Comparison of ENCODE assay signal across 8 cellular contexts in genomic region chr19:39891660-39892505, GRCh38. TPM values are rescaled to one million over a fixed set of nuclear protein-coding genes. Genes with fewer than 3 reads are reported as not detected.
A peak's percentile ranks its signal among the peaks of the same experiment; 100 is the strongest.
DNase-seq lines count a peak whose midpoint lies in the region; ATAC-seq, FAIRE-seq and TF ChIP-seq lines count a peak whose summit lies in the region.
"Not testable (repeated sequence)": the region's sequence is repeated elsewhere in the genome, so short reads cannot be mapped to it uniquely, and the experiment has no call there.

No MANE protein-coding gene starts in this region.

- not testable (repeated sequence) for TF ChIP-seq RAD21 in HepG2 (CRISPR knock-in tag; IDR thresholded peaks at IDR 0.05)

- not testable (repeated sequence) for H3K4me3 ChIP-seq in CD8-positive, alpha-beta T cell (ENCODE audit: low read depth, low read length); heart right ventricle; HepG2 (replicated peaks in 1 of 3; ENCODE audit: insufficient read depth in 1 of 3, low read depth in 2 of 3, low read length in 3 of 3); neural progenitor cell
- H3K4me3 ChIP-seq in Panc1 (ENCODE audit: low read depth in 2 of 2, low read length in 2 of 2) = peak overlapping the region; percentile 0 to 4; a peak in 3 of 4 replicates

- DNase-seq in CD8-positive, alpha-beta T cell; Panc1 (ENCODE audit: low read depth, low spot score); HepG2 (ENCODE audit: low spot score): not testable (repeated sequence)
- DNase-seq in activated effector memory CD4-positive, alpha-beta T cell treated with anti-CD3 and anti-CD28 coated beads, Interleukin-2, amount 50 U/mL, for 16 hours = peak; percentile 63
- DNase-seq in dermis blood vessel endothelial cell (peak; percentile 59), heart right ventricle (peak in 1 of 2 donors; percentile 27), neural progenitor cell (ENCODE audit: low spot score) (peak; percentile 24)
- peak; percentile 18 for DNase-seq in stimulated activated CD4-positive, alpha-beta T cell treated with anti-CD3 and anti-CD28 coated beads, Interleukin-4, amount 100 ng/mL, for 1 hour

- H3K4me2 ChIP-seq in HepG2 (ENCODE audit: low read depth, low read length); neural progenitor cell: not testable (repeated sequence)

- not testable (repeated sequence) for ATAC-seq in CD8-positive, alpha-beta T cell; HepG2
- ATAC-seq in Panc1 (peak; percentile 39), heart right ventricle (peak in 6 of 8 donors; percentile 14 to 39 (median 22))

- not testable (repeated sequence) for FAIRE-seq in HepG2 (lab: Jason Lieb, UNC)

- not testable (repeated sequence) for H3K27ac ChIP-seq in CD8-positive, alpha-beta T cell (ENCODE audit: low read depth, low read length); Panc1 (ENCODE audit: low read length); heart right ventricle; HepG2 (ENCODE audit: extremely low read length, insufficient read depth, low read length); neural progenitor cell

- 30 to 40% methylated on average over 64 of the region's 64 CpGs for WGBS in heart right ventricle, 2 donors
- 98% methylated on average over 64 of the region's 64 CpGs for WGBS in HepG2 (ENCODE audit: low lambda C conversion rate)

- H3K36me3 ChIP-seq in CD8-positive, alpha-beta T cell (ENCODE audit: insufficient read depth, low read length) = peaks cover 11% of the 10 kb centered on the region
- not testable (repeated sequence) for H3K36me3 ChIP-seq in Panc1 (ENCODE audit: control insufficient read depth, insufficient read depth, low read length); heart right ventricle; HepG2 (replicated peaks in 1 of 2; ENCODE audit: control insufficient read depth in 1 of 2, insufficient read depth in 2 of 2, low read length in 2 of 2); neural progenitor cell

- TF ChIP-seq POLR2A in HepG2 (IDR thresholded peaks at IDR 0.05; ENCODE audit: insufficient read depth in 1 of 2, low read depth in 2 of 2, low read length in 2 of 2) = not testable (repeated sequence)

- peaks cover 11% of the 10 kb centered on the region for H3K4me1 Mint-ChIP-seq in CD8-positive, alpha-beta T cell (ENCODE audit: low read depth)
- not testable (repeated sequence) for H3K4me1 Mint-ChIP-seq in neural progenitor cell

- POLR2A ChIA-PET in CD8-positive, alpha-beta T cell (lab: Charles Lee) = not testable (repeated sequence)
- POLR2A ChIA-PET in Panc1 (lab: Charles Lee) = interaction anchor here (0.6 kb wide), 2 partner anchors 447 to 802 kb away, joined by 4 read pairs; partner anchors contain the start of gene SUPT5H
- POLR2A ChIA-PET in HepG2 (lab: Yijun Ruan, JAX) = interaction anchor here (1.9 kb wide), 1 partner anchor 79 kb away, joined by 6 read pairs; the partner anchor contains the start of gene PSMC4

- H3K9me3 Mint-ChIP-seq in CD8-positive, alpha-beta T cell; neural progenitor cell: not testable (repeated sequence)

- not testable (repeated sequence) for H3K9ac ChIP-seq in HepG2 (ENCODE audit: insufficient read depth, low read depth, low read length); neural progenitor cell

- not testable (repeated sequence) for H3K79me2 ChIP-seq in HepG2 (ENCODE audit: insufficient read depth, low read length); neural progenitor cell (ENCODE audit: low read depth)

- H3K27me3 ChIP-seq in CD8-positive, alpha-beta T cell (ENCODE audit: insufficient read depth, low read length); Panc1 (ENCODE audit: control insufficient read depth, insufficient read depth, low read length); HepG2 (ENCODE audit: control insufficient read depth in 1 of 2, insufficient read depth in 2 of 2, low read length in 2 of 2); neural progenitor cell: not testable (repeated sequence)
- peaks cover 0 to 34% (median 23%) of the 10 kb centered on the region in 7 donors for H3K27me3 ChIP-seq in heart right ventricle

- peak overlapping the region; percentile 78 for H3K27ac Mint-ChIP-seq in CD8-positive, alpha-beta T cell
- peak overlapping the region; percentile 62 for H3K27ac Mint-ChIP-seq in neural progenitor cell

- in situ Hi-C loops in Panc1 (cut with HindIII; ENCODE audit: low pct_unique_long_range_greater_than_20kb, low sequenced_read_pairs) = not testable (repeated sequence)
- in situ Hi-C loops in HepG2 (cut with HindIII; ENCODE audit: extremely low pct_ligation_motif_present, low pct_unique_long_range_greater_than_20kb) = loop anchor here (5.0 kb wide), 1 partner anchor 80 kb away; the partner anchor contains the start of gene PSMC4

- H4K20me1 ChIP-seq in HepG2 (ENCODE audit: insufficient read depth, low read length); neural progenitor cell (ENCODE audit: low read depth): not testable (repeated sequence)

- TF ChIP-seq CTCF in CD8-positive, alpha-beta T cell (IDR thresholded peaks at IDR 0.05); Panc1 (IDR thresholded peaks at IDR 0.05); heart right ventricle (IDR thresholded peaks at IDR 0.05); HepG2 (CRISPR knock-in tag; IDR thresholded peaks at IDR 0.05); neural progenitor cell (IDR thresholded peaks at IDR 0.05): not testable (repeated sequence)

- TF ChIP-seq EP300 in HepG2 (IDR thresholded peaks at IDR 0.05; ENCODE audit: low read depth in 2 of 2, low read length in 2 of 2); HepG2 (CRISPR knock-in tag; IDR thresholded peaks at IDR 0.05; ENCODE audit: borderline replicate concordance): not testable (repeated sequence)

- intact Hi-C loops in CD8-positive, alpha-beta T cell (cut with DNase I, micrococcal nuclease) = loop anchor here (5.0 kb wide), 1 partner anchor 80 kb away; the partner anchor contains the start of gene PSMC4 (in 2 of the 2)
- intact Hi-C loops in Panc1 (cut with micrococcal nuclease; ENCODE audit: unreplicated experiment) = loop anchor here (10.0 kb wide), 1 partner anchor 243 kb away; no protein-coding TSS in a partner anchor
- intact Hi-C loops in heart right ventricle (cut with DNase I); HepG2 (cut with micrococcal nuclease; ENCODE audit: unreplicated experiment): not testable (repeated sequence)

- peaks cover 43% of the 10 kb centered on the region for H3K36me3 Mint-ChIP-seq in CD8-positive, alpha-beta T cell
- not testable (repeated sequence) for H3K36me3 Mint-ChIP-seq in neural progenitor cell

- CTCF ChIA-PET in CD8-positive, alpha-beta T cell (lab: Charles Lee) = interaction anchor here (0.8 kb wide), 1 partner anchor 99 kb away, joined by 3 read pairs; no protein-coding TSS in a partner anchor
- CTCF ChIA-PET in Panc1 (lab: Charles Lee) = interaction anchor here (0.6 to 4.9 kb wide), 6 partner anchors 11 to 99 kb away, joined by 3 to 37 read pairs (median 4); partner anchors contain the start of gene PSMC4
- CTCF ChIA-PET in HepG2 (lab: Yijun Ruan, JAX; ENCODE audit: low intra/inter-chr PET ratio, low total read pairs) = not testable (repeated sequence)

- H3F3A ChIP-seq in neural progenitor cell (ENCODE audit: low read depth) = not testable (repeated sequence)

- H3K27me3 Mint-ChIP-seq in CD8-positive, alpha-beta T cell (ENCODE audit: low read depth); neural progenitor cell (ENCODE audit: insufficient read depth, low read depth): not testable (repeated sequence)

- not testable (repeated sequence) for H3K4me3 Mint-ChIP-seq in CD8-positive, alpha-beta T cell; neural progenitor cell

- H2AFZ ChIP-seq in HepG2 (ENCODE audit: low read length); neural progenitor cell (replicated peaks): not testable (repeated sequence)

- H3K4me1 ChIP-seq in CD8-positive, alpha-beta T cell (ENCODE audit: insufficient read depth, low read length); Panc1 (ENCODE audit: control insufficient read depth, insufficient read depth, low read length); heart right ventricle; neural progenitor cell: not testable (repeated sequence)
- H3K4me1 ChIP-seq in HepG2 (ENCODE audit: insufficient read depth, low read length) = peaks cover 16% of the 10 kb centered on the region

- not testable (repeated sequence) for H3K9me3 ChIP-seq in CD8-positive, alpha-beta T cell (ENCODE audit: low read length); Panc1 (ENCODE audit: control insufficient read depth, insufficient read depth, low read depth, low read length); heart right ventricle; HepG2 (ENCODE audit: low read length); neural progenitor cell (ENCODE audit: low read depth)

- not testable (repeated sequence) for BruUV-seq in Panc1 (replicated peaks; lab: Mats Ljungman, UMichigan); HepG2 (replicated peaks; lab: Mats Ljungman, UMichigan)

RNA-seq across cellular contexts. Expression of gene FCGBP, which starts 42.6 kb away (rescaled TPM):
- total RNA-seq in CD8-positive, alpha-beta T cell = 10 to 100 TPM; 28.1 to 31.9 TPM
- 6.4 TPM for total RNA-seq in Panc1 (2021; ENCODE audit: unreplicated experiment)
- 6.9 TPM for polyA plus RNA-seq in Panc1 (2012; ENCODE audit: insufficient read length)
- 0.17 and 0.74 TPM in 2 replicates for total RNA-seq in dermis blood vessel endothelial cell
- 10 to 100 TPM in 2 of 10 donors, 1 to 10 TPM in 4, under 1 TPM in 4; 0.30 to 42.3 (median 1.9) TPM for total RNA-seq in heart right ventricle
- 1 to 10 TPM in 1 of 2 donors, under 1 TPM in 1; 0.74 to 1.2 TPM for polyA plus RNA-seq in heart right ventricle
- 7.0 and 7.2 TPM in 2 replicates for total RNA-seq in HepG2 (2016; rRNA removed; fragmentation: Illumina TruSeq; extraction: Trizol)
- 1.8 and 1.9 TPM in 2 replicates for total RNA-seq in HepG2 (2016; cell fraction: cytosol; rRNA removed; fragmentation: Illumina TruSeq; extraction: Trizol; ENCODE audit: low read depth)
- total RNA-seq in HepG2 (2016; cell fraction: insoluble cytoplasmic fraction; rRNA removed; fragmentation: Illumina TruSeq; extraction: Trizol) = 4.6 and 6.9 TPM in 2 replicates
- 2.4 and 3.0 TPM in 2 replicates for total RNA-seq in HepG2 (2016; cell fraction: membrane; rRNA removed; fragmentation: Illumina TruSeq; extraction: Trizol)
- total RNA-seq in HepG2 (2016; cell fraction: nucleus; rRNA removed; fragmentation: Illumina TruSeq; extraction: Trizol) = 8.3 and 8.8 TPM in 2 replicates
- 1.3 and 2.4 TPM in 2 replicates for polyA plus RNA-seq in HepG2 (2011; rRNA removed)
- polyA plus RNA-seq in HepG2 (2011; cell fraction: cytosol; rRNA removed) = 1.5 and 2.4 TPM in 2 replicates
- polyA plus RNA-seq in HepG2 (2011; cell fraction: nucleus; rRNA removed) = 5.0 and 8.4 TPM in 2 replicates
- polyA plus RNA-seq in HepG2 (2012) = 3.0 and 7.8 TPM in 2 replicates
- 0.46 and 0.49 TPM in 2 replicates for polyA plus RNA-seq in HepG2 (2016; cell fraction: cytosol; fragmentation: Illumina TruSeq; extraction: Trizol; ENCODE audit: low read depth)
- 4.1 and 5.1 TPM in 2 replicates for polyA plus RNA-seq in HepG2 (2016; cell fraction: insoluble cytoplasmic fraction; fragmentation: Illumina TruSeq; extraction: Trizol; ENCODE audit: low read depth)
- 0.69 and 0.85 TPM in 2 replicates for polyA plus RNA-seq in HepG2 (2016; cell fraction: membrane; fragmentation: Illumina TruSeq; extraction: Trizol; ENCODE audit: low read depth)
- polyA plus RNA-seq in HepG2 (2016; cell fraction: nucleus; fragmentation: Illumina TruSeq; extraction: Trizol; ENCODE audit: insufficient read depth, low read depth) = 7.5 and 8.1 TPM in 2 replicates
- 0.49 and 29.4 TPM in 2 replicates for polyA minus RNA-seq in HepG2 (2011; rRNA and poly(A)+ RNA removed; ENCODE audit: low replicate concordance)
- 4.5 and 5.8 TPM in 2 replicates for polyA minus RNA-seq in HepG2 (2011; cell fraction: cytosol; rRNA and poly(A)+ RNA removed)
- 8.8 and 9.8 TPM in 2 replicates for polyA minus RNA-seq in HepG2 (2011; cell fraction: nucleus; rRNA and poly(A)+ RNA removed)
- 0.06 and 0.22 TPM in 2 replicates for total RNA-seq in neural progenitor cell (ENCODE audit: low replicate concordance)

RNA-seq across cellular contexts. Expression of gene FBL, which starts 45.7 kb away (rescaled TPM):
- total RNA-seq in CD8-positive, alpha-beta T cell = 100 to 1,000 TPM; 351 to 365 TPM
- total RNA-seq in Panc1 (2021; ENCODE audit: unreplicated experiment) (4,927 TPM), dermis blood vessel endothelial cell (141 and 233 TPM in 2 replicates), heart right ventricle (10 to 100 TPM; 52.7 to 95.4 (median 67.4) TPM), HepG2 (2016; rRNA removed; fragmentation: Illumina TruSeq; extraction: Trizol) (153 and 235 TPM in 2 replicates), neural progenitor cell (ENCODE audit: low replicate concordance) (386 and 428 TPM in 2 replicates)
- 6,160 TPM for polyA plus RNA-seq in Panc1 (2012; ENCODE audit: insufficient read length)
- polyA plus RNA-seq in heart right ventricle (100 to 1,000 TPM; 102 to 192 TPM), HepG2 (2011; rRNA removed) (408 and 468 TPM in 2 replicates)
- total RNA-seq in HepG2 (2016; cell fraction: cytosol; rRNA removed; fragmentation: Illumina TruSeq; extraction: Trizol; ENCODE audit: low read depth) = 97.6 and 118 TPM in 2 replicates
- 156 and 237 TPM in 2 replicates for total RNA-seq in HepG2 (2016; cell fraction: insoluble cytoplasmic fraction; rRNA removed; fragmentation: Illumina TruSeq; extraction: Trizol)
- total RNA-seq in HepG2 (2016; cell fraction: membrane; rRNA removed; fragmentation: Illumina TruSeq; extraction: Trizol) = 195 and 220 TPM in 2 replicates
- total RNA-seq in HepG2 (2016; cell fraction: nucleus; rRNA removed; fragmentation: Illumina TruSeq; extraction: Trizol) = 85.6 and 92.5 TPM in 2 replicates
- 399 and 528 TPM in 2 replicates for polyA plus RNA-seq in HepG2 (2011; cell fraction: cytosol; rRNA removed)
- 142 and 169 TPM in 2 replicates for polyA plus RNA-seq in HepG2 (2011; cell fraction: nucleus; rRNA removed)
- 311 and 349 TPM in 2 replicates for polyA plus RNA-seq in HepG2 (2012)
- polyA plus RNA-seq in HepG2 (2016; cell fraction: cytosol; fragmentation: Illumina TruSeq; extraction: Trizol; ENCODE audit: low read depth) = 376 and 452 TPM in 2 replicates
- polyA plus RNA-seq in HepG2 (2016; cell fraction: insoluble cytoplasmic fraction; fragmentation: Illumina TruSeq; extraction: Trizol; ENCODE audit: low read depth) = 420 and 553 TPM in 2 replicates
- polyA plus RNA-seq in HepG2 (2016; cell fraction: membrane; fragmentation: Illumina TruSeq; extraction: Trizol; ENCODE audit: low read depth) = 376 and 422 TPM in 2 replicates
- 243 and 256 TPM in 2 replicates for polyA plus RNA-seq in HepG2 (2016; cell fraction: nucleus; fragmentation: Illumina TruSeq; extraction: Trizol; ENCODE audit: insufficient read depth, low read depth)
- 543 and 868 TPM in 2 replicates for polyA minus RNA-seq in HepG2 (2011; rRNA and poly(A)+ RNA removed; ENCODE audit: low replicate concordance)
- polyA minus RNA-seq in HepG2 (2011; cell fraction: cytosol; rRNA and poly(A)+ RNA removed) = 96.2 and 102 TPM in 2 replicates
- polyA minus RNA-seq in HepG2 (2011; cell fraction: nucleus; rRNA and poly(A)+ RNA removed) = 21.2 and 34.9 TPM in 2 replicates

RNA-seq across cellular contexts. Expression of gene DYRK1B, which starts 57.9 kb away (rescaled TPM):
- total RNA-seq in CD8-positive, alpha-beta T cell = 10 to 100 TPM; 19.0 to 22.6 TPM
- total RNA-seq in Panc1 (2021; ENCODE audit: unreplicated experiment) (322 TPM), dermis blood vessel endothelial cell (21.4 and 37.2 TPM in 2 replicates), heart right ventricle (10 to 100 TPM; 10.1 to 43.5 (median 37.6) TPM), HepG2 (2016; rRNA removed; fragmentation: Illumina TruSeq; extraction: Trizol) (0.45 and 0.82 TPM in 2 replicates), neural progenitor cell (ENCODE audit: low replicate concordance) (7.8 and 26.8 TPM in 2 replicates)
- polyA plus RNA-seq in Panc1 (2012; ENCODE audit: insufficient read length) = 462 TPM
- polyA plus RNA-seq in heart right ventricle (10 to 100 TPM in 1 of 2 donors, 1 to 10 TPM in 1; 7.3 to 17.3 TPM), HepG2 (2011; rRNA removed) (1.1 and 1.3 TPM in 2 replicates)
- 1.2 and 1.7 TPM in 2 replicates for total RNA-seq in HepG2 (2016; cell fraction: cytosol; rRNA removed; fragmentation: Illumina TruSeq; extraction: Trizol; ENCODE audit: low read depth)
- total RNA-seq in HepG2 (2016; cell fraction: insoluble cytoplasmic fraction; rRNA removed; fragmentation: Illumina TruSeq; extraction: Trizol) = 0.39 and 1.3 TPM in 2 replicates
- total RNA-seq in HepG2 (2016; cell fraction: membrane; rRNA removed; fragmentation: Illumina TruSeq; extraction: Trizol) = 1.00 and 1.1 TPM in 2 replicates
- 1.3 and 1.5 TPM in 2 replicates for total RNA-seq in HepG2 (2016; cell fraction: nucleus; rRNA removed; fragmentation: Illumina TruSeq; extraction: Trizol)
- polyA plus RNA-seq in HepG2 (2011; cell fraction: cytosol; rRNA removed) = 0.50 and 0.64 TPM in 2 replicates
- polyA plus RNA-seq in HepG2 (2011; cell fraction: nucleus; rRNA removed) = 5.0 and 6.5 TPM in 2 replicates
- 2.0 and 2.5 TPM in 2 replicates for polyA plus RNA-seq in HepG2 (2012)
- 1.7 and 1.9 TPM in 2 replicates for polyA plus RNA-seq in HepG2 (2016; cell fraction: cytosol; fragmentation: Illumina TruSeq; extraction: Trizol; ENCODE audit: low read depth)
- polyA plus RNA-seq in HepG2 (2016; cell fraction: insoluble cytoplasmic fraction; fragmentation: Illumina TruSeq; extraction: Trizol; ENCODE audit: low read depth) = 0.58 and 0.68 TPM in 2 replicates
- polyA plus RNA-seq in HepG2 (2016; cell fraction: membrane; fragmentation: Illumina TruSeq; extraction: Trizol; ENCODE audit: low read depth) = 1.8 and 2.4 TPM in 2 replicates
- polyA plus RNA-seq in HepG2 (2016; cell fraction: nucleus; fragmentation: Illumina TruSeq; extraction: Trizol; ENCODE audit: insufficient read depth, low read depth) = 4.3 and 5.9 TPM in 2 replicates
- polyA minus RNA-seq in HepG2 (2011; rRNA and poly(A)+ RNA removed; ENCODE audit: low replicate concordance) = 1.2 and 13.7 TPM in 2 replicates
- polyA minus RNA-seq in HepG2 (2011; cell fraction: cytosol; rRNA and poly(A)+ RNA removed) = not detected in 2 replicates
- 1.3 and 2.7 TPM in 2 replicates for polyA minus RNA-seq in HepG2 (2011; cell fraction: nucleus; rRNA and poly(A)+ RNA removed)

Comparison
In these comparisons a context has a peak if more than half of its experiments do, and no peak if none do; other contexts are left out.
1. RNA of gene FBL, which starts 45.7 kb away (total RNA-seq): 4,927 TPM in Panc1 (single experiment); 386 to 428 TPM in neural progenitor cell, 351 to 365 TPM in CD8-positive, alpha-beta T cell, 85.6 to 237 TPM in HepG2, 141 to 233 TPM in dermis blood vessel endothelial cell and 52.7 to 95.4 TPM in heart right ventricle; every median in the first group is over 10 times any median in the second.